ENCODE assay signal across 26 cellular contexts in genomic region chr1:244473059-244473605, GRCh38.
"Had no signal": no experiment of that assay in that cellular context is flagged by ENCODE, and none has a peak within 500 bp of the region (broad histone marks: within the 10 kb centered on the region; RNA-seq: fewer than 3 reads in every experiment).

No MANE protein-coding gene starts in this region.

- H3K27me3 ChIP-seq: dorsolateral prefrontal cortex, esophagus muscularis mucosa, gastrocnemius medialis, heart right ventricle, left lung had no signal

- DNase-seq: dermis blood vessel endothelial cell; dorsolateral prefrontal cortex; effector CD4-positive, alpha-beta T cell; effector memory CD4-positive, alpha-beta T cell; foreskin melanocyte; gastrocnemius medialis; glutamatergic neuron; head of caudate nucleus; heart right ventricle; hippocampal formation; kidney; kidney glomerular epithelial cell; left colon; left lung; left ventricle myocardium superior; lower lobe of right lung; mesenchymal stem cell; mucosa of descending colon; naive B cell; naive thymus-derived CD8-positive, alpha-beta T cell had no signal

- H3K27ac Mint-ChIP-seq: mesothelial cell of epicardium, naive B cell had no signal

- H3K4me1 ChIP-seq: esophagus muscularis mucosa, gastrocnemius medialis, heart right ventricle, left lung, lower lobe of right lung had no signal

- H3K27ac ChIP-seq: coronary artery, dorsolateral prefrontal cortex, esophagus muscularis mucosa, gastrocnemius medialis, heart right ventricle, left lung, lower lobe of right lung had no signal

- H3K4me3 ChIP-seq: coronary artery, dorsolateral prefrontal cortex, esophagus muscularis mucosa, gastrocnemius medialis, heart right ventricle, left lung, lower lobe of right lung, mucosa of descending colon had no signal

- H3K4me3 Mint-ChIP-seq: mesothelial cell of epicardium; naive B cell; naive thymus-derived CD8-positive, alpha-beta T cell had no signal

- H3K36me3 Mint-ChIP-seq: mesothelial cell of epicardium had no signal

- ATAC-seq: gastrocnemius medialis; heart right ventricle; left colon; left lung; left ventricle myocardium superior; lower lobe of right lung; mucosa of descending colon; naive thymus-derived CD8-positive, alpha-beta T cell had no signal

- H3K27me3 Mint-ChIP-seq: naive B cell; naive thymus-derived CD8-positive, alpha-beta T cell had no signal

- FAIRE-seq: colon, endothelial cell of umbilical vein, islet of Langerhans, kidney had no signal

- H3K36me3 ChIP-seq: esophagus muscularis mucosa, gastrocnemius medialis, heart right ventricle, left lung, lower lobe of right lung had no signal

- H3K9me3 ChIP-seq: esophagus muscularis mucosa, gastrocnemius medialis, left lung, lower lobe of right lung, mucosa of descending colon had no signal

- H3K4me1 Mint-ChIP-seq: mesothelial cell of epicardium; naive B cell; naive thymus-derived CD8-positive, alpha-beta T cell had no signal
